Comparison of ENCODE assay signal across 16 cellular contexts in the genomic region with DNA sequence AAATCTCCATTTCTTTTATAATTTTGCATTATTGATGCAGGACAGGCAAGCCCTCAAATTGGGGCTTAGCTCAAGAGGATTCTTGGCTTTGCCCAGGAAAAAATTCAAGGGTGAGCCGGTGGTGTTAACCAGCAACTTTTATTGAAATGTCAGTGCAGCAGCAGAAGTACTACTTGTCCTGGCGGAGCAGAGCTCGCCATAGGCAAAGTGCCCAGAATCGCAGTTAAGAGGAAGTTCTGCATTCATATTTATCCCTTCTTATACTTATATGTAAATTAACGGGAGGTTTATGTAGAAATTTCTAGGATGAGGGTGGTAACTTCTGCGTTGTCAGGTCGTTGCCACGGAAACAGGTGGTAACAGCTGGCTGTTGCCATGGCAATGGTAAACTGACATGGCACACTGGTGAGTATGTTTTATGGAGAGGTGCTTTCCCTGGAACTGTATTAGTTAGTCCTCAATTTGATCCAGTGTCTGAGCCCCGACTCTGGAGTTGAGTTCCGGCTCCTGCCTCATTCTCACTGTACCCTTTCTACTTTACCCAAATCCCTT.
DNase-seq lines count a peak whose midpoint lies in the region; ATAC-seq, FAIRE-seq and TF ChIP-seq lines count a peak whose summit lies in the region.
"Had no signal": no experiment of that assay in that cellular context is flagged by ENCODE, and none has a peak within 500 bp of the region (broad histone marks: within the 10 kb centered on the region; RNA-seq: fewer than 3 reads in every experiment).

No MANE protein-coding gene starts in this region.

- FAIRE-seq in H1 (lab: Jason Lieb, UNC) (no peak), urothelium cell line (lab: Jason Lieb, UNC) (no peak)

- H3K27ac ChIP-seq in H1 (ENCODE audit: low read depth, low read length) (no peak overlapping the region), left lung (no peak overlapping the region)
- H3K27ac ChIP-seq: ascending aorta had no signal

- no peaks in the 10 kb centered on the region for H3K36me3 ChIP-seq in H1 (ENCODE audit: control insufficient read depth in 2 of 4, insufficient read depth in 4 of 4, low read length in 3 of 4)
- no peaks in the 10 kb centered on the region for H3K36me3 ChIP-seq in left lung
- H3K36me3 ChIP-seq: ascending aorta had no signal

- TF ChIP-seq CTCF in H1 (IDR thresholded peaks at IDR 0.05; ENCODE audit: control extremely low read depth in 1 of 3, insufficient read depth in 1 of 3, low read depth in 1 of 3, low read length in 3 of 3) (no peak), left lung (IDR thresholded peaks at IDR 0.05) (no peak)

- H3K23me2 ChIP-seq in H1 (ENCODE audit: low read depth, low read length), result no peaks in the 10 kb centered on the region

- H4K91ac ChIP-seq in H1 (replicated peaks; ENCODE audit: insufficient read length, low read length), result no peak overlapping the region

- H2AFZ ChIP-seq in H1 (ENCODE audit: low read length), result no peak overlapping the region

- no peak overlapping the region for H2BK120ac ChIP-seq in H1 (replicated peaks; ENCODE audit: low read depth, low read length)

- H2AK5ac ChIP-seq in H1 (ENCODE audit: low read depth, low read length), result no peak overlapping the region

- H3K9ac ChIP-seq in H1 (replicated peaks in 1 of 4; ENCODE audit: extremely low read depth in 1 of 4, low read depth in 3 of 4, low read length in 3 of 4), result no peak overlapping the region

- no peak overlapping the region for H3K56ac ChIP-seq in H1 (replicated peaks; ENCODE audit: insufficient read length, low read depth, low read length)

- POLR2A ChIA-PET in H1 (lab: Charles Lee; ENCODE audit: partially characterized antibody), result no interaction called here

- no peaks in the 10 kb centered on the region for H4K20me1 ChIP-seq in H1 (replicated peaks in 1 of 2; ENCODE audit: control insufficient read depth in 1 of 2, insufficient read depth in 2 of 2, low read length in 2 of 2)

- no peak overlapping the region for H4K8ac ChIP-seq in H1 (ENCODE audit: extremely low read depth, insufficient read depth, low read length)

- no peak overlapping the region for H3K14ac ChIP-seq in H1 (ENCODE audit: insufficient read length)

- H2BK12ac ChIP-seq in H1 (ENCODE audit: low read depth, low read length), result no peak overlapping the region

- no peak overlapping the region for H3K4ac ChIP-seq in H1 (replicated peaks; ENCODE audit: insufficient read length, low read depth, low read length)

- no peak for TF ChIP-seq RAD21 in H1 (IDR thresholded peaks at IDR 0.05 in 1 of 2, conservative IDR thresholded peaks at IDR 0.05 in 1 of 2; ENCODE audit: low read depth in 2 of 2, low read length in 2 of 2)

- no peak overlapping the region for H3K4me2 ChIP-seq in H1 (ENCODE audit: insufficient read depth in 1 of 2, low read depth in 2 of 2, low read length in 2 of 2)

- ATAC-seq in left lung (peak; percentile 24), sciatic nerve (no peak), GM19452 (IDR thresholded peaks at IDR 0.05; ENCODE audit: unreplicated experiment) (no peak)
- ATAC-seq: activated CD4-positive, CD25-positive, alpha-beta regulatory T cell treated with anti-CD3 and anti-CD28 coated beads, Interleukin-2, amount 50 U/mL, for 24 hours had no signal

- H3K79me1 ChIP-seq in H1 (ENCODE audit: low read depth, low read length), result no peaks in the 10 kb centered on the region

- H3K4me1 ChIP-seq in H1 (replicated peaks in 1 of 4; ENCODE audit: control insufficient read depth in 3 of 4, insufficient read depth in 4 of 4, low read length in 3 of 4) (no peaks in the 10 kb centered on the region), left lung (no peaks in the 10 kb centered on the region)
- H3K4me1 ChIP-seq: ascending aorta had no signal

- H2BK5ac ChIP-seq in H1 (ENCODE audit: low read depth, low read length), result no peak overlapping the region

- no peak overlapping the region for H2BK15ac ChIP-seq in H1 (ENCODE audit: low read length)

- intact Hi-C loops in left lung (cut with DNase I) (no loop called here), sciatic nerve (cut with DNase I) (no loop called here)

- in situ Hi-C loops in G401 (cut with HindIII; ENCODE audit: low sequenced_read_pairs), result no loop called here

- H4K5ac ChIP-seq in H1 (ENCODE audit: insufficient read length, low read depth, low read length), result no peak overlapping the region

- H3K79me2 ChIP-seq in H1 (ENCODE audit: control insufficient read depth in 1 of 2, insufficient read depth in 2 of 2, low read length in 2 of 2), result no peaks in the 10 kb centered on the region

- H3K4me3 ChIP-seq in H1 (ENCODE audit: extremely low read depth in 1 of 4, insufficient read depth in 2 of 4, low read depth in 3 of 4, low read length in 4 of 4), result no peak overlapping the region
- no peak overlapping the region for H3K4me3 ChIP-seq in left lung
- H3K4me3 ChIP-seq: ascending aorta had no signal

- H3K9me3 ChIP-seq in H1 (ENCODE audit: insufficient read depth in 2 of 2, low read depth in 1 of 2, low read length in 1 of 2) (no peaks in the 10 kb centered on the region), left lung (no peaks in the 10 kb centered on the region)
- H3K9me3 ChIP-seq: ascending aorta had no signal

- WGBS in H1 (ENCODE audit: extremely low coverage in 1 of 2, insufficient coverage in 1 of 2, insufficient read length in 1 of 2, insufficient replicate concordance in 2 of 2, low coverage in 1 of 2, low lambda C conversion rate in 2 of 2, missing lambda C conversion rate in 1 of 2), 2 experiments, result 65% methylated on average over 10 of the region's 10 CpGs; no CpG with 5 or more reads in 1 of the 2 experiments

- H3K27me3 ChIP-seq in H1 (replicated peaks in 1 of 4; ENCODE audit: control insufficient read depth in 3 of 4, extremely low read depth in 1 of 4, insufficient read depth in 3 of 4, low read length in 3 of 4) (no peaks in the 10 kb centered on the region), left lung (no peaks in the 10 kb centered on the region)
- H3K27me3 ChIP-seq: ascending aorta had no signal

- H3K23ac ChIP-seq in H1 (ENCODE audit: insufficient read length), result no peak overlapping the region

- no peak for TF ChIP-seq POLR2A in H1 (IDR thresholded peaks at IDR 0.05; ENCODE audit: control extremely low read depth in 1 of 2, low read depth in 2 of 2, low read length in 2 of 2)

- no peak overlapping the region for H3K18ac ChIP-seq in H1 (ENCODE audit: extremely low read depth, low read length)

- DNase-seq in G401 (ENCODE audit: low spot score) (peak; percentile 6), NCI-H69 (lab: John Stamatoyannopoulos, UW) (peak; percentile 25), H1 (ENCODE audit: low read depth in 1 of 2, low spot score in 2 of 2) (peak in 1 of 2 experiments; percentile 52), left lung (no peak), NCI-H526 treated with DMSO at 0.1 percent for 48 hours (lab: John Stamatoyannopoulos, UW) (no peak), sciatic nerve (ENCODE audit: low spot score) (no peak), urothelium cell line (ENCODE audit: low spot score) (no peak)
- DNase-seq: activated T-cell treated with anti-CD3 and anti-CD28 coated beads, Interleukin-2, amount 50 U/mL, for 48 hours; HFFc6; hippocampal formation; NCI-H146; stimulated activated CD4-positive, alpha-beta T cell treated with anti-CD3 and anti-CD28 coated beads, Interleukin-4, amount 100 ng/mL, for 4 hours; stimulated activated naive CD4-positive, alpha-beta T cell treated with Interleukin-2 at 50 U/mL for 16 hours had no signal

- CTCF ChIA-PET in H1 (lab: Charles Lee; ENCODE audit: partially characterized antibody), result no interaction called here

- no peak for TF ChIP-seq EP300 in H1 (IDR thresholded peaks at IDR 0.05; ENCODE audit: borderline replicate concordance in 1 of 2, low read depth in 2 of 2, low read length in 2 of 2)

- no peak overlapping the region for H2BK20ac ChIP-seq in H1 (ENCODE audit: low read length)

TF ChIP-seq in H1, 55 proteins besides CTCF, POLR2A, EP300 and RAD21:
- TF ChIP-seq CREB1 (IDR thresholded peaks at IDR 0.05) (no peak), JUN (IDR thresholded peaks at IDR 0.05; ENCODE audit: low read depth, low read length) (no peak), PHF8 (conservative IDR thresholded peaks at IDR 0.05; ENCODE audit: low read depth, low read length) (no peak), ASH2L (IDR thresholded peaks at IDR 0.05; ENCODE audit: low read length) (no peak), SIN3A (conservative IDR thresholded peaks at IDR 0.05 in 1 of 2, IDR thresholded peaks at IDR 0.05 in 1 of 2; ENCODE audit: low read depth in 1 of 2, low read length in 2 of 2) (peak; percentile 93 to 97; a peak in 3 of 4 replicates), CHD2 (IDR thresholded peaks at IDR 0.05; ENCODE audit: low read length) (no peak), SRF (IDR thresholded peaks at IDR 0.05; ENCODE audit: low read depth, low read length) (no peak)

Comparison
In these comparisons a context has a peak if more than half of its experiments do, and no peak if none do; other contexts are left out.
1. DNase-seq: peak in G401 (single experiment) and NCI-H69 (single experiment); none in left lung (0 of 2), NCI-H526 treated with DMSO at 0.1 percent for 48 hours (single experiment), sciatic nerve (single experiment) and urothelium cell line (single experiment).